Comparison of ENCODE assay signal across 8 cellular contexts in genomic region chr10:45972106-45972812, GRCh38. TPM values are rescaled to one million over a fixed set of nuclear protein-coding genes. Genes with fewer than 3 reads are reported as not detected.
A peak's percentile ranks its signal among the peaks of the same experiment; 100 is the strongest.
DNase-seq lines count a peak whose midpoint lies in the region; ATAC-seq and TF ChIP-seq lines count a peak whose summit lies in the region.
"Not testable (repeated sequence)": the region's sequence is repeated elsewhere in the genome, so short reads cannot be mapped to it uniquely, and the experiment has no call there.

A gene with protein sequence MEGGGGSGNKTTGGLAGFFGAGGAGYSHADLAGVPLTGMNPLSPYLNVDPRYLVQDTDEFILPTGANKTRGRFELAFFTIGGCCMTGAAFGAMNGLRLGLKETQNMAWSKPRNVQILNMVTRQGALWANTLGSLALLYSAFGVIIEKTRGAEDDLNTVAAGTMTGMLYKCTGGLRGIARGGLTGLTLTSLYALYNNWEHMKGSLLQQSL (plus strand): TSS chr10:45972489. CDS start chr10:45972625, 136 bp downstream.

- dilution Hi-C loops in IMR-90 (cut with HindIII; ENCODE audit: low sequenced_read_pairs, unreplicated experiment): not testable (repeated sequence)

- not testable (repeated sequence) for BruUV-seq in Calu3 (replicated peaks; lab: Mats Ljungman, UMichigan); IMR-90 (replicated peaks; lab: Mats Ljungman, UMichigan); PC-3 (replicated peaks; lab: Mats Ljungman, UMichigan)

- peak within 1 kb of the TSS; percentile 90 for H3K9ac ChIP-seq in IMR-90 (ENCODE audit: low read depth, low read length)
- peak within 1 kb of the TSS; percentile 85 for H3K9ac ChIP-seq in PC-3 (ENCODE audit: low read length)

- H3K4me1 ChIP-seq in IMR-90 (ENCODE audit: control insufficient read depth, insufficient read depth, low read length); PC-3 (ENCODE audit: insufficient read depth, low read length): not testable (repeated sequence)

- H3K27me3 ChIP-seq in IMR-90 (ENCODE audit: control insufficient read depth, insufficient read depth, low read length); PC-3 (ENCODE audit: low read length): not testable (repeated sequence)

- in situ Hi-C loops in IMR-90 (cut with MboI; ENCODE audit: low sequenced_read_pairs): not testable (repeated sequence)

- not testable (repeated sequence) for H3K27me3 Mint-ChIP-seq in Calu3 (ENCODE audit: unreplicated experiment)

- CTCF ChIA-PET in Calu3 (lab: Charles Lee); IMR-90 (lab: Yijun Ruan, JAX); PC-3 (lab: Charles Lee): not testable (repeated sequence)

- not testable (repeated sequence) for H4K20me1 ChIP-seq in IMR-90 (ENCODE audit: insufficient read depth, low read length); PC-3 (ENCODE audit: low read length)

- peak within 1 kb of the TSS; percentile 44 to 92 for H4K8ac ChIP-seq in IMR-90 (ENCODE audit: low read depth in 2 of 2, low read length in 2 of 2)

- peak within 1 kb of the TSS; percentile 47 for H3K56ac ChIP-seq in IMR-90 (ENCODE audit: extremely low read depth, insufficient read depth, low read length)

- peaks cover 69% of the 10 kb centered on the region for H3K79me2 ChIP-seq in PC-3 (ENCODE audit: low read length)

- TF ChIP-seq CTCF in Calu3 (IDR thresholded peaks at IDR 0.05; ENCODE audit: unreplicated experiment); IMR-90 (conservative IDR thresholded peaks at IDR 0.05; ENCODE audit: low read depth, low read length); PC-3 (conservative IDR thresholded peaks at IDR 0.05; ENCODE audit: low read depth, low read length): not testable (repeated sequence)

- H2AK5ac ChIP-seq in IMR-90 (ENCODE audit: low read depth, low read length): peak within 1 kb of the TSS; percentile 82

- H3K36me3 Mint-ChIP-seq in Calu3 (ENCODE audit: insufficient read depth, unreplicated experiment): peaks cover 32% of the 10 kb centered on the region

- not testable (repeated sequence) for H2BK20ac ChIP-seq in IMR-90 (ENCODE audit: low read depth, low read length)

- not testable (repeated sequence) for H3K9me3 ChIP-seq in IMR-90 (ENCODE audit: control insufficient read depth, insufficient read depth, low read length); PC-3 (ENCODE audit: low read length)

- not testable (repeated sequence) for H3K9me1 ChIP-seq in IMR-90 (ENCODE audit: insufficient read depth, low read length)

- H3K4me3 ChIP-seq in IMR-90 (ENCODE audit: insufficient read depth, low read depth, low read length) (peak within 1 kb of the TSS; percentile 88), PC-3 (ENCODE audit: low read length) (peak within 1 kb of the TSS; percentile 83)

- intact Hi-C loops in Calu3 (cut with micrococcal nuclease; ENCODE audit: unreplicated experiment); IMR-90 (cut with micrococcal nuclease); PC-3 (cut with micrococcal nuclease): not testable (repeated sequence)

- not testable (repeated sequence) for H3K79me1 ChIP-seq in IMR-90 (ENCODE audit: low read depth in 1 of 2, low read length in 2 of 2)

- not testable (repeated sequence) for H3K9me3 Mint-ChIP-seq in Calu3 (ENCODE audit: low read depth, unreplicated experiment)

- H2AFZ ChIP-seq in IMR-90 (replicated peaks; ENCODE audit: low read length, poor library complexity): peak within 1 kb of the TSS; percentile 88
- peak within 1 kb of the TSS; percentile 64 for H2AFZ ChIP-seq in PC-3 (ENCODE audit: low read length)

- DNase-seq in Calu3 (peak; percentile 88), IMR-90 (peak; percentile 83), PC-3 (peak; percentile 81), activated T-cell treated with anti-CD3 and anti-CD28 coated beads for 4 hours (peak; percentile 83), epithelial cell of prostate (ENCODE audit: low read depth, low spot score) (peak; percentile 36), middle frontal gyrus (ENCODE audit: extremely low spot score, low spot score) (peak; percentile 82)
- DNase-seq in stimulated activated CD8-positive, alpha-beta memory T cell treated with anti-CD3 and anti-CD28 coated beads, Interleukin-15, amount 100 ng/mL, for 24 hours (ENCODE audit: low read depth): peak; percentile 79

- peaks cover 35% of the 10 kb centered on the region for H3K4me1 Mint-ChIP-seq in Calu3 (ENCODE audit: low read depth, unreplicated experiment)

- not testable (repeated sequence) for H3F3A ChIP-seq in PC-3 (ENCODE audit: low read length, unreplicated experiment)

- H3K4ac ChIP-seq in IMR-90 (ENCODE audit: low read depth, low read length): peak within 1 kb of the TSS; percentile 72; the same call in 1 of the 2 replicates

- H2BK120ac ChIP-seq in IMR-90 (ENCODE audit: low read depth, low read length): not testable (repeated sequence)

- H3K4me3 Mint-ChIP-seq in Calu3 (ENCODE audit: low read depth, unreplicated experiment): peak within 1 kb of the TSS; percentile 98

- H3K4me2 ChIP-seq in IMR-90 (ENCODE audit: low read depth, low read length) (peak within 1 kb of the TSS; percentile 87), PC-3 (ENCODE audit: low read length) (peak within 1 kb of the TSS; percentile 81)

- POLR2A ChIA-PET in IMR-90 (lab: Charles Lee; ENCODE audit: unreplicated experiment); PC-3 (lab: Charles Lee; ENCODE audit: unreplicated experiment): not testable (repeated sequence)

- 0 out of 2 replicates have a peak, but pooled peaks have one; percentile 43 for TF ChIP-seq POLR2A in IMR-90 (IDR thresholded peaks at IDR 0.05; ENCODE audit: low read depth, low read length)

- peak within 1 kb of the TSS; percentile 76 for H2BK5ac ChIP-seq in IMR-90 (ENCODE audit: low read depth, low read length, poor library complexity, severe bottlenecking)

- peak; percentile 70 for ATAC-seq in GM21447 (IDR thresholded peaks at IDR 0.05; ENCODE audit: unreplicated experiment)
- peak; percentile 92 for ATAC-seq in IMR-90 (ENCODE audit: low read depth)
- ATAC-seq in PC-3: peak; percentile 74

- peak within 1 kb of the TSS; percentile 86 for H3K27ac ChIP-seq in IMR-90 (ENCODE audit: insufficient read depth, low read length)
- not testable (repeated sequence) for H3K27ac ChIP-seq in PC-3 (ENCODE audit: low read length)
- H3K27ac ChIP-seq in epithelial cell of prostate: peak within 1 kb of the TSS; percentile 65

- not testable (repeated sequence) for H2AK9ac ChIP-seq in IMR-90 (replicated peaks; ENCODE audit: low read depth, low read length, poor library complexity)

- peak within 1 kb of the TSS; percentile 48; the same call in 1 of the 2 replicates for H3K14ac ChIP-seq in IMR-90 (replicated peaks; ENCODE audit: low read depth, low read length)

- not testable (repeated sequence) for H3K18ac ChIP-seq in IMR-90 (ENCODE audit: low read depth, low read length)

- peak within 1 kb of the TSS; percentile 43; the same call in 1 of the 2 replicates for H4K91ac ChIP-seq in IMR-90 (ENCODE audit: insufficient read depth, low read depth, low read length)

- H3K23ac ChIP-seq in IMR-90 (ENCODE audit: low read depth, low read length): peak within 1 kb of the TSS; percentile 79

- TF ChIP-seq RAD21 in IMR-90 (IDR thresholded peaks at IDR 0.05; ENCODE audit: low read length): not testable (repeated sequence)

- WGBS in IMR-90 (ENCODE audit: extremely low coverage in 2 of 2, insufficient read length in 1 of 2), 2 experiments: 0% methylated on average over 6 of the region's 60 CpGs; no CpG with 5 or more reads in 1 of the 2 experiments

- H3K36me3 ChIP-seq in IMR-90 (ENCODE audit: control insufficient read depth, insufficient read depth, low read length); PC-3 (ENCODE audit: low read depth, low read length): not testable (repeated sequence)

- H3K9me2 ChIP-seq in PC-3 (replicated peaks; ENCODE audit: low read length): not testable (repeated sequence)

- H4K5ac ChIP-seq in IMR-90 (ENCODE audit: low read depth, low read length): peak within 1 kb of the TSS; percentile 83

- peak within 1 kb of the TSS; percentile 89 for H3K27ac Mint-ChIP-seq in Calu3 (ENCODE audit: unreplicated experiment)

- H2BK15ac ChIP-seq in IMR-90 (ENCODE audit: low read depth, low read length): not testable (repeated sequence)

TF ChIP-seq in IMR-90, 13 proteins besides CTCF, POLR2A, EP300 and RAD21:
- peak; percentile 71; the same call in 1 of the 2 replicates for TF ChIP-seq MXI1 (IDR thresholded peaks at IDR 0.05; ENCODE audit: borderline replicate concordance, low read depth, low read length)

RNA-seq across cellular contexts. Expression of the gene that starts here (rescaled TPM):
- total RNA-seq in Calu3 (2022) (72.2 and 78.6 TPM in 2 replicates), IMR-90 (2012; rRNA removed) (86.2 and 117 TPM in 2 replicates), PC-3 (2014; rRNA removed) (97.9 and 99.2 TPM in 2 replicates)
- 74.4 and 82.4 TPM in 2 replicates for polyA plus RNA-seq in IMR-90 (2012; rRNA removed)
- polyA plus RNA-seq in IMR-90 (2012; cell fraction: cytosol; rRNA removed): 29.6 and 49.6 TPM in 2 replicates
- 7.6 and 36.7 TPM in 2 replicates for polyA plus RNA-seq in IMR-90 (2012; cell fraction: nucleus; rRNA removed; ENCODE audit: low replicate concordance)

Comparison
In these comparisons a context has a peak if more than half of its experiments do, and no peak if none do; other contexts are left out.
1. DNase-seq: peak in every context shown above with its lines; median percentile 88 in Calu3; 83 in IMR-90; 83 in activated T-cell treated with anti-CD3 and anti-CD28 coated beads for 4 hours; 82 in middle frontal gyrus; 81 in PC-3; 79 in stimulated activated CD8-positive, alpha-beta memory T cell treated with anti-CD3 and anti-CD28 coated beads, Interleukin-15, amount 100 ng/mL, for 24 hours; 36 in epithelial cell of prostate.